ENCODE assay signal across 8 cellular contexts in the genomic region with DNA sequence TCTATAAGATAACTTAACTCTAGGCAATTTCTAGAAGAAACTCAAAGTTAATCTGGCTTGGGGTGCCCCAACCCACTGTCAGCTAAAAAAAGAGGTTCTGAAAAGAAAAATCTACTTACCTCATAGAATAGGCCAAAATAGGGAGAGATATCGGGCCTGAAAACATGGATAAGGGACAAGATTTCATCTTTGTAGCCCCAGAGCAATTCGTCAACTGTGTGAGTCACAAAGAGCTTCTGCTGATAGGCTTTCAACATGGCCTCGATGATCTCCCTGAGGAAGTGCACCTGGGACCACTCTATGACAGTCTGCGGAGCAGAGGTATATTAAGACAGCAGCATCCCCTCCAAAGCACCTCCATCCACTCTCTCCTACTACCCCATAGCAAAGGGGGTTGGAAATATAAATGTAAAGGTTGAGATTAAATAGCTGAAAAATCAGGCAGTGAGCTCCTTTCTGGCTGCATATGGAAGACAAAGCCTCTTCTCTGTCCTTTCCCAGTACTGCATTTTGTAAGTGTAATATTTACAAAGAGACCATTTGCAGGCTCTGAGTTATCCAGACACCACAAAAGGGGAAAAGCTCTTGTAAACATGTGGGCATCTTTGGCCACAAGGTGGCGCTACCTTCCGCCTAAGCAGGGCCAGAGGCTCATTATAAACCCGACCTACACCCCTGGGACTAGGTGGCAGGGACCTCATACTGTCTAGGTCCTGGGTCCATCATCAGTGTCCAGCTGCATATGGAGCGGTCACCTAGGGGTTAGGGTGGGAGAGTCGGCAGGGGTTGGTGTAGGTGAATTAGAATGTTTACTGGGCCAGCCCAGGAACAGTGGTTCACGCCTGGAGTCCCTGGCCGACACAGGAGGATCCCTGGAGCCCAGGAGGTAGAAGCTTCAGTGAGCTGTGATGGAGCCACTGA. TPM values are rescaled to one million over a fixed set of nuclear protein-coding genes. Genes with fewer than 3 reads are reported as not detected.
A peak's percentile ranks its signal among the peaks of the same experiment; 100 is the strongest.
DNase-seq lines count a peak whose midpoint lies in the region; ATAC-seq and TF ChIP-seq lines count a peak whose summit lies in the region.

No MANE protein-coding gene starts in this region.

- ATAC-seq in GM18907 (IDR thresholded peaks at IDR 0.05; ENCODE audit: unreplicated experiment) (peak; percentile 90), HG03342 (IDR thresholded peaks at IDR 0.05; ENCODE audit: unreplicated experiment) (peak; percentile 90)

- H3K4me3 ChIP-seq in AG10803 (ENCODE audit: low read length): no peak overlapping the region

- DNase-seq in AG10803 (ENCODE audit: low read depth): peak; percentile 78
- DNase-seq in NCI-H446 treated with DMSO at 0.1 percent for 48 hours (lab: John Stamatoyannopoulos, UW): peak; percentile 33
- peak; percentile 83 for DNase-seq in activated CD4-positive, CD25-positive, alpha-beta regulatory T cell treated with anti-CD3 and anti-CD28 coated beads, Interleukin-2, amount 50 U/mL, for 72 hours
- peak; percentile 45 for DNase-seq in cerebellum (ENCODE audit: low spot score)
- DNase-seq in left kidney (ENCODE audit: low read depth, low spot score): peak; percentile 89
- DNase-seq in stimulated activated CD4-positive, alpha-beta T cell treated with anti-CD3 and anti-CD28 coated beads, Interleukin-4, amount 100 ng/mL, for 24 hours: peak; percentile 86

- peak; percentile 95 for TF ChIP-seq CTCF in AG10803 (conservative IDR thresholded peaks at IDR 0.05; ENCODE audit: low read length)

RNA-seq across cellular contexts. Expression of a gene that starts 31.5 kb away (rescaled TPM):
- total RNA-seq in cerebellum: 78.5 TPM

RNA-seq across cellular contexts. Expression of a gene that starts 34.0 kb away (rescaled TPM):
- 342 TPM for total RNA-seq in cerebellum

Comparison
In these comparisons a context has a peak if more than half of its experiments do, and no peak if none do; other contexts are left out.
1. DNase-seq: peak in every context shown above with its lines; median percentile 89 in left kidney; 86 in stimulated activated CD4-positive, alpha-beta T cell treated with anti-CD3 and anti-CD28 coated beads, Interleukin-4, amount 100 ng/mL, for 24 hours; 83 in activated CD4-positive, CD25-positive, alpha-beta regulatory T cell treated with anti-CD3 and anti-CD28 coated beads, Interleukin-2, amount 50 U/mL, for 72 hours; 78 in AG10803; 45 in cerebellum; 33 in NCI-H446 treated with DMSO at 0.1 percent for 48 hours.